ENCODE assay signal across 20 cellular contexts in genomic region chr19:1633269-1633606, GRCh38.
"Had no signal": no experiment of that assay in that cellular context is flagged by ENCODE, and none has a peak within 500 bp of the region (broad histone marks: within the 10 kb centered on the region; RNA-seq: fewer than 3 reads in every experiment).

No MANE protein-coding gene starts in this region.

- H3K4me1 ChIP-seq: neural progenitor cell, pancreas, sigmoid colon, tibial artery, upper lobe of right lung, vagina had no signal

- H3K36me3 ChIP-seq: pancreas had no signal

- H3K27ac ChIP-seq: neural progenitor cell, pancreas, sigmoid colon, skin epidermis, tibial artery, upper lobe of right lung, vagina had no signal

- H3K9ac ChIP-seq: neural progenitor cell had no signal

- H3K9me3 ChIP-seq: pancreas, sigmoid colon, tibial artery, upper lobe of right lung, vagina had no signal

- H3K4me2 ChIP-seq: neural progenitor cell had no signal

- H2AFZ ChIP-seq: neural progenitor cell had no signal

- FAIRE-seq: colon, endothelial cell of umbilical vein, pancreas had no signal

- DNase-seq: cerebellar nuclear complex; dermis blood vessel endothelial cell; effector CD4-positive, alpha-beta T cell; endodermal cell; foreskin melanocyte; head of caudate nucleus; hippocampal formation; mammary epithelial cell; occipital lobe; sigmoid colon; stimulated activated CD4-positive, alpha-beta T cell treated with anti-CD3 and anti-CD28 coated beads, Interleukin-2, amount 100 ng/mL, for 48 hours; tibial artery; upper lobe of right lung had no signal

- H3K4me3 ChIP-seq: neural progenitor cell, pancreas, sigmoid colon, skin epidermis, tibial artery, upper lobe of right lung, vagina had no signal

- ATAC-seq: left lobe of liver, pancreas, upper lobe of right lung had no signal

- H3K27me3 ChIP-seq: neural progenitor cell, pancreas, sigmoid colon, tibial artery, upper lobe of right lung, vagina had no signal
